In genomic region chr2:101238930-101239759, GRCh38 we compare ENCODE assay signal across 12 cellular contexts. TPM values are rescaled to one million over a fixed set of nuclear protein-coding genes. Genes with fewer than 3 reads are reported as not detected.
DNase-seq lines count a peak whose midpoint lies in the region; ATAC-seq, FAIRE-seq and TF ChIP-seq lines count a peak whose summit lies in the region.
"Had no signal": no experiment of that assay in that cellular context is flagged by ENCODE, and none has a peak within 500 bp of the region (broad histone marks: within the 10 kb centered on the region; RNA-seq: fewer than 3 reads in every experiment).

No MANE protein-coding gene starts in this region.

- no peak overlapping the region for H3K18ac ChIP-seq in neuronal stem cell (ENCODE audit: low read length)

- H2BK120ac ChIP-seq in neuronal stem cell (ENCODE audit: low read depth, low read length) = no peak overlapping the region

- no peaks in the 10 kb centered on the region for H3K79me1 ChIP-seq in neuronal stem cell (ENCODE audit: low read depth, low read length)

- H3K4me1 ChIP-seq in neuronal stem cell (ENCODE audit: control insufficient read depth in 2 of 2, insufficient read depth in 1 of 2, low read depth in 1 of 2, low read length in 2 of 2) = no peaks in the 10 kb centered on the region

- DNase-seq in H54 (ENCODE audit: insufficient read length, low spot score) (no peak), NCI-H774 (lab: John Stamatoyannopoulos, UW) (peak; percentile 47), glomerular visceral epithelial cell (ENCODE audit: extremely low spot score) (peak; percentile 93), progenitor cell of endocrine pancreas (ENCODE audit: low spot score, unreplicated experiment) (peak; percentile 44), neuronal stem cell (ENCODE audit: low spot score) (no peak), natural killer cell (no peak), GM19239 (ENCODE audit: insufficient read length, low spot score) (no peak)
- DNase-seq: activated naive CD4-positive, alpha-beta T cell treated with Interleukin-2 at 50 U/mL for 16 hours; naive thymus-derived CD8-positive, alpha-beta T cell; NCI-H226 had no signal

- H4K91ac ChIP-seq in neuronal stem cell (ENCODE audit: low read depth, low read length, poor library complexity) = no peak overlapping the region

- no peak overlapping the region for H2AK5ac ChIP-seq in neuronal stem cell (ENCODE audit: low read depth, low read length)

- H3K36me3 ChIP-seq in neuronal stem cell (replicated peaks in 1 of 2; ENCODE audit: control insufficient read depth in 2 of 2, insufficient read depth in 2 of 2, low read length in 2 of 2) = no peaks in the 10 kb centered on the region

- H3K4ac ChIP-seq in neuronal stem cell (ENCODE audit: low read length) = no peak overlapping the region

- no peaks in the 10 kb centered on the region for H3K27me3 ChIP-seq in neuronal stem cell (ENCODE audit: control insufficient read depth in 3 of 3, insufficient read depth in 3 of 3, low read depth in 1 of 3, low read length in 3 of 3)

- H3K4me3 Mint-ChIP-seq in progenitor cell of endocrine pancreas (ENCODE audit: low read depth) (peak overlapping the region; percentile 64), natural killer cell (no peak overlapping the region)
- H3K4me3 Mint-ChIP-seq: CD14-positive monocyte; naive thymus-derived CD8-positive, alpha-beta T cell had no signal

- no peak overlapping the region for H3K14ac ChIP-seq in neuronal stem cell (ENCODE audit: low read length)

- H4K8ac ChIP-seq in neuronal stem cell (ENCODE audit: low read depth, low read length) = no peak overlapping the region

- H2BK5ac ChIP-seq in neuronal stem cell (ENCODE audit: low read length) = no peak overlapping the region

- TF ChIP-seq POLR2A in H54 (IDR thresholded peaks at IDR 0.05; ENCODE audit: low read depth, low read length) = no peak

- peaks cover 43% of the 10 kb centered on the region for H3K4me1 Mint-ChIP-seq in progenitor cell of endocrine pancreas (ENCODE audit: low read depth)
- peaks cover 0 to 7% of the 10 kb centered on the region in 2 donors for H3K4me1 Mint-ChIP-seq in natural killer cell

- no peak overlapping the region for H2BK12ac ChIP-seq in neuronal stem cell (ENCODE audit: low read length)

- FAIRE-seq in H54 (lab: Jason Lieb, UNC) (peak; percentile 85), GM19239 (lab: Jason Lieb, UNC) (no peak)

- TF ChIP-seq CTCF in progenitor cell of endocrine pancreas (IDR thresholded peaks at IDR 0.05; ENCODE audit: unreplicated experiment) = no peak
- TF ChIP-seq CTCF in natural killer cell (IDR thresholded peaks at IDR 0.05) = no peak

- H3K36me3 Mint-ChIP-seq in progenitor cell of endocrine pancreas (ENCODE audit: insufficient read depth) = peaks cover 28% of the 10 kb centered on the region
- no peaks in the 10 kb centered on the region for H3K36me3 Mint-ChIP-seq in natural killer cell
- H3K36me3 Mint-ChIP-seq: CD14-positive monocyte had no signal

- H3K9me3 Mint-ChIP-seq in progenitor cell of endocrine pancreas (ENCODE audit: low read depth) (peaks cover 32% of the 10 kb centered on the region), natural killer cell (no peaks in the 10 kb centered on the region)

- H3K27me3 Mint-ChIP-seq in progenitor cell of endocrine pancreas = no peaks in the 10 kb centered on the region
- no peaks in the 10 kb centered on the region for H3K27me3 Mint-ChIP-seq in natural killer cell (ENCODE audit: low read depth in 2 of 2)

- no peak overlapping the region for H3K4me3 ChIP-seq in neuronal stem cell (ENCODE audit: low read length in 2 of 2)

- WGBS in neuronal stem cell (ENCODE audit: extremely low coverage in 2 of 2, insufficient read length in 2 of 2, insufficient replicate concordance in 1 of 2), 2 donors = no CpG with 5 or more reads among the region's 12 CpGs

- H3K9me3 ChIP-seq in neuronal stem cell (replicated peaks in 1 of 2; ENCODE audit: control insufficient read depth in 2 of 2, insufficient read depth in 1 of 2, low read depth in 1 of 2, low read length in 2 of 2) = no peaks in the 10 kb centered on the region

- H2AFZ ChIP-seq in neuronal stem cell (ENCODE audit: low read length) = no peak overlapping the region

- H3K23ac ChIP-seq in neuronal stem cell (ENCODE audit: low read depth, low read length, poor library complexity) = no peak overlapping the region

- no peak overlapping the region for H3K27ac ChIP-seq in neuronal stem cell (replicated peaks; ENCODE audit: low read length)

- no peak overlapping the region for H2BK15ac ChIP-seq in neuronal stem cell (ENCODE audit: low read length)

- intact Hi-C loops in natural killer cell (cut with micrococcal nuclease) = no loop called here

- ATAC-seq in GM18870 (IDR thresholded peaks at IDR 0.05; ENCODE audit: unreplicated experiment) = no peak
- no peak for ATAC-seq in natural killer cell
- ATAC-seq: naive thymus-derived CD8-positive, alpha-beta T cell had no signal

- H3K27ac Mint-ChIP-seq in progenitor cell of endocrine pancreas (peak overlapping the region; percentile 99), natural killer cell (peak overlapping the region in 1 of 2 donors; percentile 5)

- H3K9ac ChIP-seq in neuronal stem cell (ENCODE audit: low read depth, low read length, poor library complexity) = no peak overlapping the region

- no peak overlapping the region for H3K4me2 ChIP-seq in neuronal stem cell (ENCODE audit: insufficient read depth, low read length, poor library complexity, severe bottlenecking)

RNA-seq across cellular contexts. Expression of gene CNOT11, which starts 13.5 kb away (rescaled TPM):
- total RNA-seq in progenitor cell of endocrine pancreas (73.6 and 74.8 TPM in 2 replicates), natural killer cell (10 to 100 TPM; 41.7 to 49.8 (median 46.0) TPM)
- polyA plus RNA-seq in neuronal stem cell (2013, experiment 1 of 2) = 38.9 TPM
- 39.3 TPM for polyA plus RNA-seq in neuronal stem cell (2013, experiment 2 of 2)

Comparison
In these comparisons a context has a peak if more than half of its experiments do, and no peak if none do; other contexts are left out.
1. DNase-seq: peak in NCI-H774 (single experiment), glomerular visceral epithelial cell (single experiment) and progenitor cell of endocrine pancreas (single experiment); none in H54 (single experiment), neuronal stem cell (single experiment), natural killer cell (single experiment) and GM19239 (single experiment).